13 cellular contexts compared by ENCODE assay signal in the genomic region with DNA sequence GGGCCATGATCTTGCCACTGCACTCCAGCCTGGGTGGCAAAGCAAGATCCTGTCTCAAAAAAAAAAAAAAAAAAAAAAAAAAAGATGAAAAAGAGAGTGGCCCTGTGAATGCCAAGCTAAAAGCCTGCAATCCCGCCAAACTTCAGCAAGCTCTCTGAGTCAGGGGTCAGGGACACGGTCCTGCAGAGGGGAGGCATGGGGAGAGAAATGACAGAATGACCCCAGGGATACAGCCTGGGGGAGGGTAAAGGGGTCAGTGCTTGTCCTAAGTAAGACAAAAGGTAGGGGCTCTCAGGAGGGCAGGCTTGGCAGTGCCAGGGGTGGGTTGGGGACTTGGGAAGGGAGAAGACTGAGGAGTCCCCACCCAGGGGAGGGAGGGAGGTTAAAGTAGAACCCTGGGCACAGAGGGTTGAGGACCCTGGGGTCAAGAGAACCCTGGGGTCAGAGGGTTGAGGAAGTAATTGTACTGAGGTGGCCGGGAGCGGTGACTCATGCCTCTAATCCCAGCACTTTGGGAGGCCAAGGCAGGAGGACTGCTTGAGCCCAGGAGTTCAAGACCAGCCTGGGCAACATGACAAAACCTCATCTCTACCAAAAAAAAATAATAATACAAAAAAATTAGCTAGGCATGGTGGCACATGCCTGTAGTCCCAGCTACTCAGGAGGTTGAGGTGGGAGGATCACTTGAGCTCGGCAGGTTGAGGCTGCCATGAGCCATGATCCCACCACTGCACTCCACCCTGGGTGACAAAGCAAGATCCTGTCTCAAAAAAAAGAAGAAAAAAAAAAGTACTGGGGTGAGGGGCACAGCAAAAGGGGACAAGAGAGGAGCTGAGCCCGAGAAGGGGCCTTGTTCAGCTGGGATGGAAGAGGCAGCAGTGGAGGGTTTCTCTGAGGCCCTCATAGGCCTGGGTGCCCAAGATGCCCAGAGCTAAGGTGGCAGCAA. TPM values are rescaled to one million over a fixed set of nuclear protein-coding genes. Genes with fewer than 3 reads are reported as not detected.
DNase-seq lines count a peak whose midpoint lies in the region; ATAC-seq and TF ChIP-seq lines count a peak whose summit lies in the region.
"Had no signal": no experiment of that assay in that cellular context is flagged by ENCODE, and none has a peak within 500 bp of the region (broad histone marks: within the 10 kb centered on the region; RNA-seq: fewer than 3 reads in every experiment).

No MANE protein-coding gene starts in this region.

- peak overlapping the region; percentile 83 for H4K91ac ChIP-seq in IMR-90 (ENCODE audit: insufficient read depth, low read depth, low read length)

- peak overlapping the region; percentile 80 for H2BK120ac ChIP-seq in IMR-90 (ENCODE audit: low read depth, low read length)

- H3K9me3 Mint-ChIP-seq in chondrocyte (ENCODE audit: low read depth), result no peaks in the 10 kb centered on the region

- H3K9me3 ChIP-seq in IMR-90 (ENCODE audit: control insufficient read depth, insufficient read depth, low read length) (no peaks in the 10 kb centered on the region), mucosa of stomach (ENCODE audit: control insufficient read depth, low read length) (no peaks in the 10 kb centered on the region), thoracic aorta (no peaks in the 10 kb centered on the region)

- peak overlapping the region; percentile 83 for H3K18ac ChIP-seq in IMR-90 (ENCODE audit: low read depth, low read length)

- H3K9ac ChIP-seq in IMR-90 (ENCODE audit: low read depth, low read length) (peak overlapping the region; percentile 44), mucosa of stomach (ENCODE audit: low read length) (peak overlapping the region; percentile 9)

- H3K14ac ChIP-seq in IMR-90 (replicated peaks; ENCODE audit: low read depth, low read length), result peak overlapping the region; percentile 79

- peaks cover 82% of the 10 kb centered on the region for H3K4me1 Mint-ChIP-seq in chondrocyte (ENCODE audit: low read depth)

- H2BK20ac ChIP-seq in IMR-90 (ENCODE audit: low read depth, low read length), result peak overlapping the region; percentile 73

- H2AK9ac ChIP-seq in IMR-90 (replicated peaks; ENCODE audit: low read depth, low read length, poor library complexity), result peak overlapping the region; percentile 86

- no peaks in the 10 kb centered on the region for H3K27me3 Mint-ChIP-seq in chondrocyte (ENCODE audit: low read depth)

- CTCF ChIA-PET in IMR-90 (lab: Yijun Ruan, JAX), result interaction anchor here (1.0 to 1.7 kb wide), 2 partner anchors 17 to 38 kb away, joined by 5 to 7 read pairs; no protein-coding TSS in a partner anchor

- TF ChIP-seq RAD21 in IMR-90 (IDR thresholded peaks at IDR 0.05; ENCODE audit: low read length), result no peak

- peak overlapping the region; percentile 63 for H2AFZ ChIP-seq in IMR-90 (replicated peaks; ENCODE audit: low read length, poor library complexity)

- H3K4me3 ChIP-seq in IMR-90 (ENCODE audit: insufficient read depth, low read depth, low read length), result no peak overlapping the region
- no peak overlapping the region for H3K4me3 ChIP-seq in mucosa of stomach (ENCODE audit: low read length)
- peak overlapping the region; percentile 21 for H3K4me3 ChIP-seq in thoracic aorta

- H4K20me1 ChIP-seq in IMR-90 (ENCODE audit: insufficient read depth, low read length), result no peaks in the 10 kb centered on the region

- peak overlapping the region; percentile 96 for H3K27ac Mint-ChIP-seq in chondrocyte (ENCODE audit: unreplicated experiment)

- H4K8ac ChIP-seq in IMR-90 (ENCODE audit: low read depth in 2 of 2, low read length in 2 of 2), result peak overlapping the region; percentile 48 to 89; a peak in 3 of 4 replicates

- BruUV-seq in IMR-90 (replicated peaks; lab: Mats Ljungman, UMichigan), result no TSS peak

- H3K36me3 ChIP-seq in IMR-90 (ENCODE audit: control insufficient read depth, insufficient read depth, low read length), result no peaks in the 10 kb centered on the region; the same call in 1 of the 2 replicates
- H3K36me3 ChIP-seq in mucosa of stomach (ENCODE audit: control insufficient read depth, insufficient read depth, low read length), result no peaks in the 10 kb centered on the region
- peaks cover 3% of the 10 kb centered on the region for H3K36me3 ChIP-seq in thoracic aorta

- no peak for ATAC-seq in IMR-90 (ENCODE audit: low read depth)
- no peak for ATAC-seq in thoracic aorta (ENCODE audit: insufficient number of reproducible peaks, low FRiP score, low read depth)
- ATAC-seq in HG03045 (IDR thresholded peaks at IDR 0.05; ENCODE audit: unreplicated experiment), result no peak

- TF ChIP-seq POLR2A in IMR-90 (IDR thresholded peaks at IDR 0.05; ENCODE audit: low read depth, low read length), result no peak

- intact Hi-C loops in IMR-90 (cut with micrococcal nuclease), result loop anchor here (5.0 kb wide), 1 partner anchor 59 kb away; a partner anchor contains a TSS

- dilution Hi-C loops in IMR-90 (cut with HindIII; ENCODE audit: low sequenced_read_pairs, unreplicated experiment), result no loop called here

- H3K23ac ChIP-seq in IMR-90 (ENCODE audit: low read depth, low read length), result peak overlapping the region; percentile 61

- H3K4me1 ChIP-seq in IMR-90 (ENCODE audit: control insufficient read depth, insufficient read depth, low read length), result peaks cover 58% of the 10 kb centered on the region
- peaks cover 73% of the 10 kb centered on the region for H3K4me1 ChIP-seq in mucosa of stomach (ENCODE audit: control insufficient read depth, insufficient read depth, low read length)
- H3K4me1 ChIP-seq in thoracic aorta (ENCODE audit: control insufficient read depth in 1 of 2, low read depth in 2 of 2), result peaks cover 35 to 89% of the 10 kb centered on the region in 2 donors

- H3K36me3 Mint-ChIP-seq in chondrocyte (ENCODE audit: low read depth), result no peaks in the 10 kb centered on the region

- H4K5ac ChIP-seq in IMR-90 (ENCODE audit: low read depth, low read length), result peak overlapping the region; percentile 78

- in situ Hi-C loops in IMR-90 (cut with MboI; ENCODE audit: low sequenced_read_pairs), result no loop called here

- H3K9me1 ChIP-seq in IMR-90 (ENCODE audit: insufficient read depth, low read length), result peaks cover 34% of the 10 kb centered on the region

- peak overlapping the region; percentile 80 for H2BK5ac ChIP-seq in IMR-90 (ENCODE audit: low read depth, low read length, poor library complexity, severe bottlenecking)

- no peaks in the 10 kb centered on the region for H3K27me3 ChIP-seq in IMR-90 (ENCODE audit: control insufficient read depth, insufficient read depth, low read length)
- H3K27me3 ChIP-seq in mucosa of stomach (ENCODE audit: control insufficient read depth, insufficient read depth, low read length), result no peaks in the 10 kb centered on the region
- no peaks in the 10 kb centered on the region for H3K27me3 ChIP-seq in thoracic aorta (replicated peaks; ENCODE audit: insufficient read depth)

- POLR2A ChIA-PET in IMR-90 (lab: Charles Lee; ENCODE audit: unreplicated experiment), result interaction anchor here (0.6 to 0.7 kb wide), 3 partner anchors 28 to 1993 kb away, joined by 3 to 10 read pairs (median 4); no protein-coding TSS in a partner anchor

- peak overlapping the region; percentile 90 for H3K27ac ChIP-seq in IMR-90 (ENCODE audit: insufficient read depth, low read length)
- peak overlapping the region; percentile 98 for H3K27ac ChIP-seq in thoracic aorta

- H3K4ac ChIP-seq in IMR-90 (ENCODE audit: low read depth, low read length), result peak overlapping the region; percentile 88

- WGBS in IMR-90 (ENCODE audit: extremely low coverage in 2 of 2, insufficient read length in 1 of 2), 2 experiments, result 57% methylated on average over 1 of the region's 6 CpGs; no CpG with 5 or more reads in 1 of the 2 experiments

- no peak for DNase-seq in IMR-90
- no peak for DNase-seq in chondrocyte (ENCODE audit: low spot score)
- DNase-seq in thoracic aorta (ENCODE audit: low spot score), result no peak
- no peak for DNase-seq in HPDE6-E6E7 (ENCODE audit: extremely low spot score)
- no peak for DNase-seq in NCI-H128 (lab: John Stamatoyannopoulos, UW; ENCODE audit: unreplicated experiment)
- DNase-seq: KG1; NCI-H510A treated with DMSO at 0.1 percent for 48 hours; stimulated activated CD4-positive, alpha-beta T cell treated with anti-CD3 and anti-CD28 coated beads, Interleukin-1b, Interleukin-23, amount 100 ng/mL, for 48 hours had no signal

- H2AK5ac ChIP-seq in IMR-90 (ENCODE audit: low read depth, low read length), result peak overlapping the region; percentile 82

- H3K4me2 ChIP-seq in IMR-90 (ENCODE audit: low read depth, low read length), result peak overlapping the region; percentile 45

- peak overlapping the region; percentile 25 for H3K4me3 Mint-ChIP-seq in chondrocyte (ENCODE audit: unreplicated experiment)

- TF ChIP-seq CTCF in IMR-90 (conservative IDR thresholded peaks at IDR 0.05; ENCODE audit: low read depth, low read length) (no peak), chondrocyte (IDR thresholded peaks at IDR 0.05) (no peak), thoracic aorta (IDR thresholded peaks at IDR 0.05) (no peak)

- H3K79me1 ChIP-seq in IMR-90 (ENCODE audit: low read depth in 1 of 2, low read length in 2 of 2), result peaks cover 6 to 58% of the 10 kb centered on the region in 2 experiments; a peak in 3 of 4 replicates

- peak overlapping the region; percentile 58 for H3K56ac ChIP-seq in IMR-90 (ENCODE audit: extremely low read depth, insufficient read depth, low read length)

- H2BK15ac ChIP-seq in IMR-90 (ENCODE audit: low read depth, low read length), result peak overlapping the region; percentile 67; the same call in 1 of the 3 replicates

RNA-seq across cellular contexts. Expression of a gene that starts 5.2 kb away (rescaled TPM):
- total RNA-seq in IMR-90 (2012; rRNA removed) (3.9 and 4.3 TPM in 2 replicates), chondrocyte (9.6 to 16.4 TPM (median 14.9 TPM) in 3 replicates), thoracic aorta (10 to 100 TPM; 53.6 to 57.2 TPM)
- 29.3 and 34.3 TPM in 2 replicates for polyA plus RNA-seq in IMR-90 (2012; rRNA removed)
- 22.0 and 34.4 TPM in 2 replicates for polyA plus RNA-seq in IMR-90 (2012; cell fraction: cytosol; rRNA removed)
- polyA plus RNA-seq in IMR-90 (2012; cell fraction: nucleus; rRNA removed; ENCODE audit: low replicate concordance), result 153 and 393 TPM in 2 replicates

RNA-seq across cellular contexts. Expression of a gene that starts 15.2 kb away (rescaled TPM):
- total RNA-seq in IMR-90 (2012; rRNA removed) (under 0.01 TPM in 2 replicates), chondrocyte (not detected in 3 replicates), thoracic aorta (not detected)
- not detected in 2 replicates for polyA plus RNA-seq in IMR-90 (2012; rRNA removed)
- not detected in 2 replicates for polyA plus RNA-seq in IMR-90 (2012; cell fraction: cytosol; rRNA removed)
- 0.37 and 0.52 TPM in 2 replicates for polyA plus RNA-seq in IMR-90 (2012; cell fraction: nucleus; rRNA removed; ENCODE audit: low replicate concordance)
- total RNA-seq: dermis microvascular lymphatic vessel endothelial cell; kidney epithelial cell; T-helper 2 cell treated with Interferon-gamma antibody and Interleukin-4, amounts not matched to agents 100 ng/mL and 5 ng/mL, for 36 hours had no signal

RNA-seq across cellular contexts. Expression of a gene that starts 27.7 kb away (rescaled TPM):
- 816 and 867 TPM in 2 replicates for total RNA-seq in IMR-90 (2012; rRNA removed)
- polyA plus RNA-seq in IMR-90 (2012; rRNA removed), result 1,079 and 1,150 TPM in 2 replicates
- 411 and 787 TPM in 2 replicates for polyA plus RNA-seq in IMR-90 (2012; cell fraction: cytosol; rRNA removed)
- 281 and 349 TPM in 2 replicates for polyA plus RNA-seq in IMR-90 (2012; cell fraction: nucleus; rRNA removed; ENCODE audit: low replicate concordance)
- 388 to 444 TPM (median 443 TPM) in 3 replicates for total RNA-seq in chondrocyte
- 100 to 1,000 TPM; 183 to 337 TPM for total RNA-seq in thoracic aorta

RNA-seq across cellular contexts. Expression of a gene that starts 28.5 kb away (rescaled TPM):
- total RNA-seq in IMR-90 (2012; rRNA removed), result 48.6 and 52.7 TPM in 2 replicates
- polyA plus RNA-seq in IMR-90 (2012; rRNA removed), result 79.1 and 85.2 TPM in 2 replicates
- polyA plus RNA-seq in IMR-90 (2012; cell fraction: cytosol; rRNA removed), result 68.9 and 69.3 TPM in 2 replicates
- polyA plus RNA-seq in IMR-90 (2012; cell fraction: nucleus; rRNA removed; ENCODE audit: low replicate concordance), result 164 and 342 TPM in 2 replicates
- total RNA-seq in chondrocyte, result 38.9 to 54.4 TPM (median 44.0 TPM) in 3 replicates
- total RNA-seq in thoracic aorta, result 100 to 1,000 TPM in 1 of 2 donors, 10 to 100 TPM in 1; 43.3 to 118 TPM

RNA-seq across cellular contexts. Expression of a gene that starts 35.5 kb away (rescaled TPM):
- total RNA-seq in IMR-90 (2012; rRNA removed) (2.2 and 2.7 TPM in 2 replicates), chondrocyte (5.3 to 6.9 TPM (median 5.4 TPM) in 3 replicates), thoracic aorta (1 to 10 TPM in 1 of 2 donors, under 1 TPM in 1; 0.35 to 1.4 TPM)
- 5.7 and 7.6 TPM in 2 replicates for polyA plus RNA-seq in IMR-90 (2012; rRNA removed)
- polyA plus RNA-seq in IMR-90 (2012; cell fraction: cytosol; rRNA removed), result 7.4 and 11.3 TPM in 2 replicates
- polyA plus RNA-seq in IMR-90 (2012; cell fraction: nucleus; rRNA removed; ENCODE audit: low replicate concordance), result 4.6 and 10.7 TPM in 2 replicates
